Comparison of ENCODE assay signal across 20 cellular contexts in genomic region chr11:60282291-60282690, GRCh38. TPM values are rescaled to one million over a fixed set of nuclear protein-coding genes. Genes with fewer than 3 reads are reported as not detected.
"Had no signal": no experiment of that assay in that cellular context is flagged by ENCODE, and none has a peak within 500 bp of the region (broad histone marks: within the 10 kb centered on the region; RNA-seq: fewer than 3 reads in every experiment).

No MANE protein-coding gene starts in this region.

- H3K79me2 ChIP-seq: hepatocyte had no signal

- H3K4me2 ChIP-seq: hepatocyte, SK-N-SH had no signal

- DNase-seq: activated CD4-positive, alpha-beta T cell treated with anti-CD3 and anti-CD28 coated beads, Interleukin-2, amount 50 U/mL, for 1 hour; activated naive CD4-positive, alpha-beta T cell treated with Interleukin-2 at 50 U/mL for 16 hours; activated T-cell treated with anti-CD3 and anti-CD28 coated beads for 4 hours; islet precursor cell; mesenchymal stem cell; SK-N-SH; stimulated activated CD4-positive, alpha-beta T cell treated with anti-CD3 and anti-CD28 coated beads, Interleukin-4, amount 100 ng/mL, for 1 hour; stimulated activated naive B cell treated with anti-CD40 and anti-IgM and Interleukin-4, amounts not matched to agents 10 μg/mL and 1 μg/mL and 100 μg/mL, for 72 hours; T-cell; T1000 had no signal

- ATAC-seq: activated CD4-positive, CD25-positive, alpha-beta regulatory T cell treated with anti-CD3 and anti-CD28 coated beads, Interleukin-2, amount 50 U/mL, for 24 hours; activated T-helper 17 cell treated with anti-CD3 and anti-CD28 coated beads, Interleukin-2, amount 50 U/mL, for 72 hours; esophagus mucosa; stimulated activated naive B cell treated with anti-CD40 and anti-IgM and Interleukin-4, amounts not matched to agents 10 μg/mL and 1 μg/mL and 100 μg/mL, for 72 hours; T-cell had no signal

- H2AFZ ChIP-seq: hepatocyte had no signal

- H3K4me3 ChIP-seq: hepatocyte, prostate gland had no signal

- H3K36me3 ChIP-seq: prostate gland had no signal

- H3K9ac ChIP-seq: SK-N-SH had no signal

- H3K4me1 ChIP-seq: prostate gland had no signal

- H3K27me3 ChIP-seq: hepatocyte had no signal

- H3K27ac ChIP-seq: hepatocyte, prostate gland had no signal

- H3K9me3 ChIP-seq: prostate gland, SK-N-SH had no signal

- FAIRE-seq: astrocyte, urothelium cell line had no signal

RNA-seq across cellular contexts. Expression of gene MS4A4A, which starts 1.8 kb away (rescaled TPM):
- total RNA-seq: activated CD8-positive, alpha-beta memory T cell treated with anti-CD3 and anti-CD28 coated beads for 36 hours; activated T-helper 17 cell treated with anti-CD3 and anti-CD28 coated beads, Interleukin-2, amount 50 U/mL, for 72 hours; glomerular endothelial cell had no signal
- polyA plus RNA-seq: neural cell, SK-N-SH had no signal

RNA-seq across cellular contexts. Expression of gene MS4A4E, which starts 39.4 kb away (rescaled TPM):
- total RNA-seq: activated CD8-positive, alpha-beta memory T cell treated with anti-CD3 and anti-CD28 coated beads for 36 hours; activated T-helper 17 cell treated with anti-CD3 and anti-CD28 coated beads, Interleukin-2, amount 50 U/mL, for 72 hours; astrocyte; glomerular endothelial cell; hepatocyte had no signal
- polyA plus RNA-seq: hepatocyte, neural cell, SK-N-SH had no signal

RNA-seq across cellular contexts. Expression of gene MS4A6E, which starts 44.8 kb away (rescaled TPM):
- total RNA-seq: activated CD8-positive, alpha-beta memory T cell treated with anti-CD3 and anti-CD28 coated beads for 36 hours; activated T-helper 17 cell treated with anti-CD3 and anti-CD28 coated beads, Interleukin-2, amount 50 U/mL, for 72 hours; astrocyte; esophagus mucosa; glomerular endothelial cell; hepatocyte; T-cell had no signal
- polyA plus RNA-seq: hepatocyte, neural cell, SK-N-SH had no signal
